In genomic region chr9:18606281-18606680, GRCh38 we compare ENCODE assay signal across 17 cellular contexts.
DNase-seq lines count a peak whose midpoint lies in the region; ATAC-seq and TF ChIP-seq lines count a peak whose summit lies in the region.
"Had no signal": no experiment of that assay in that cellular context is flagged by ENCODE, and none has a peak within 500 bp of the region (broad histone marks: within the 10 kb centered on the region; RNA-seq: fewer than 3 reads in every experiment).

No MANE protein-coding gene starts in this region.

- no peaks in the 10 kb centered on the region for H4K20me1 ChIP-seq in GM23338 (replicated peaks; ENCODE audit: insufficient read depth)

- H3K79me2 ChIP-seq in GM23338 (replicated peaks; ENCODE audit: insufficient read depth) = no peaks in the 10 kb centered on the region

- no peak for TF ChIP-seq POLR2A in esophagus squamous epithelium (IDR thresholded peaks at IDR 0.05)

- ATAC-seq in GM23338 = peak; percentile 52
- ATAC-seq in sciatic nerve = peak; percentile 56
- no peak for ATAC-seq in GM18520 (IDR thresholded peaks at IDR 0.05; ENCODE audit: unreplicated experiment)
- no peak for ATAC-seq in CD4-positive, alpha-beta T cell (ENCODE audit: poor library complexity)

- no peak overlapping the region; the same call in 1 of the 2 replicates for H2AFZ ChIP-seq in GM23338

- H3K27me3 Mint-ChIP-seq in GM23338 (ENCODE audit: insufficient read depth, low read depth, poor library complexity) = peaks cover 2% of the 10 kb centered on the region
- peaks cover 3% of the 10 kb centered on the region for H3K27me3 Mint-ChIP-seq in CD4-positive, alpha-beta T cell

- 49 to 69% methylated on average over 2 of the region's 2 CpGs for WGBS in esophagus squamous epithelium, 2 donors

- H3K4me3 ChIP-seq in GM23338 (no peak overlapping the region), esophagus squamous epithelium (no peak overlapping the region)

- intact Hi-C loops in esophagus squamous epithelium (cut with DNase I) (no loop called here), sciatic nerve (cut with DNase I) (no loop called here), head of caudate nucleus (cut with DNase I) (no loop called here)
- intact Hi-C loops in CD4-positive, alpha-beta T cell (cut with DNase I, micrococcal nuclease) = no loop called here

- no peaks in the 10 kb centered on the region for H3K9me2 ChIP-seq in GM23338 (ENCODE audit: insufficient read depth)

- H3K4me1 Mint-ChIP-seq in GM23338 = peaks cover 29% of the 10 kb centered on the region
- no peaks in the 10 kb centered on the region for H3K4me1 Mint-ChIP-seq in CD4-positive, alpha-beta T cell (ENCODE audit: low read depth)

- no peak overlapping the region for H3K27ac ChIP-seq in GM23338 (ENCODE audit: low read depth)
- H3K27ac ChIP-seq in esophagus squamous epithelium = peak overlapping the region in 3 of 4 donors; percentile 49 to 73 (median 70)
- no peak overlapping the region for H3K27ac ChIP-seq in CD4-positive, alpha-beta T cell (ENCODE audit: low read depth, low read length)

- POLR2A ChIA-PET in CD4-positive, alpha-beta T cell (lab: Charles Lee) = no interaction called here

- H3K36me3 ChIP-seq in GM23338 (ENCODE audit: insufficient read depth) (no peaks in the 10 kb centered on the region), esophagus squamous epithelium (no peaks in the 10 kb centered on the region)

- H3K27ac Mint-ChIP-seq in GM23338 = no peak overlapping the region
- no peak overlapping the region for H3K27ac Mint-ChIP-seq in CD4-positive, alpha-beta T cell

- peak overlapping the region; percentile 60 for H3K4me2 ChIP-seq in GM23338

- H3K9me3 ChIP-seq in esophagus squamous epithelium = peaks cover 0 to 14% (median 0%) of the 10 kb centered on the region in 3 donors
- no peaks in the 10 kb centered on the region for H3K9me3 ChIP-seq in CD4-positive, alpha-beta T cell (ENCODE audit: control insufficient read depth, low read length)

- H3K4me1 ChIP-seq in GM23338 (ENCODE audit: insufficient read depth) (peaks cover 30% of the 10 kb centered on the region), esophagus squamous epithelium (peaks cover 0 to 43% (median 16%) of the 10 kb centered on the region in 3 donors)

- TF ChIP-seq CTCF in GM23338 (conservative IDR thresholded peaks at IDR 0.05; ENCODE audit: low read depth in 2 of 2) = no peak
- TF ChIP-seq CTCF in esophagus squamous epithelium (IDR thresholded peaks at IDR 0.05) = no peak
- TF ChIP-seq CTCF in CD4-positive, alpha-beta T cell (IDR thresholded peaks at IDR 0.05) = no peak

- DNase-seq in GM23338 (ENCODE audit: low spot score) (no peak), NCI-H748 treated with DMSO at 0.1 percent for 48 hours (lab: John Stamatoyannopoulos, UW) (peak; percentile 55), esophagus squamous epithelium (lab: John Stamatoyannopoulos, UW) (no peak), sciatic nerve (ENCODE audit: low spot score) (no peak), head of caudate nucleus (no peak), nucleus accumbens (lab: John Stamatoyannopoulos, UW) (no peak)
- no peak for DNase-seq in CD4-positive, alpha-beta T cell
- DNase-seq: activated CD4-positive, alpha-beta T cell treated with anti-CD3 and anti-CD28 coated beads for 48 hours; activated naive CD4-positive, alpha-beta T cell; central memory CD4-positive, alpha-beta T cell; effector memory CD4-positive, alpha-beta T cell; GDM1; KG1; NCI-H1436; NCI-H446 treated with DMSO at 0.1 percent for 48 hours; stimulated activated CD4-positive, alpha-beta T cell treated with anti-CD3 and anti-CD28 coated beads, Interleukin-4, amount 100 ng/mL, for 4 hours had no signal

- no peaks in the 10 kb centered on the region; the same call in 1 of the 2 replicates for H3K27me3 ChIP-seq in GM23338 (ENCODE audit: insufficient read depth)
- H3K27me3 ChIP-seq in esophagus squamous epithelium = no peaks in the 10 kb centered on the region
- no peaks in the 10 kb centered on the region for H3K27me3 ChIP-seq in CD4-positive, alpha-beta T cell (ENCODE audit: control insufficient read depth, insufficient read depth, low read length)

- H3K9me3 Mint-ChIP-seq in GM23338 = peaks cover 20% of the 10 kb centered on the region
- no peaks in the 10 kb centered on the region for H3K9me3 Mint-ChIP-seq in CD4-positive, alpha-beta T cell

- no peak overlapping the region for H3K4me3 Mint-ChIP-seq in GM23338
- H3K4me3 Mint-ChIP-seq in CD4-positive, alpha-beta T cell = no peak overlapping the region

- no peaks in the 10 kb centered on the region for H3F3A ChIP-seq in GM23338 (replicated peaks; ENCODE audit: low read depth)

- H3K36me3 Mint-ChIP-seq in GM23338 (ENCODE audit: low read depth) = peaks cover 15% of the 10 kb centered on the region; the same call in 2 of the 3 replicates
- no peaks in the 10 kb centered on the region for H3K36me3 Mint-ChIP-seq in CD4-positive, alpha-beta T cell (ENCODE audit: low read depth)

- CTCF ChIA-PET in CD4-positive, alpha-beta T cell (lab: Charles Lee) = no interaction called here

TF ChIP-seq in GM23338, 12 proteins besides CTCF, POLR2A, EP300 and RAD21:
- TF ChIP-seq ETS1 (IDR thresholded peaks at IDR 0.05) (no peak), EZH2phosphoT487 (IDR thresholded peaks at IDR 0.05; ENCODE audit: unreplicated experiment) (no peak), STAT1 (IDR thresholded peaks at IDR 0.05; ENCODE audit: unreplicated experiment) (no peak), JUNB (IDR thresholded peaks at IDR 0.05; ENCODE audit: unreplicated experiment) (no peak), CREB1 (CRISPR knock-in tag; IDR thresholded peaks at IDR 0.05; ENCODE audit: low read depth) (no peak), ZNF331 (CRISPR knock-in tag; IDR thresholded peaks at IDR 0.05; ENCODE audit: low read depth) (no peak), NANOG (IDR thresholded peaks at IDR 0.05; ENCODE audit: borderline replicate concordance) (no peak)
- TF ChIP-seq, protein P1, sequence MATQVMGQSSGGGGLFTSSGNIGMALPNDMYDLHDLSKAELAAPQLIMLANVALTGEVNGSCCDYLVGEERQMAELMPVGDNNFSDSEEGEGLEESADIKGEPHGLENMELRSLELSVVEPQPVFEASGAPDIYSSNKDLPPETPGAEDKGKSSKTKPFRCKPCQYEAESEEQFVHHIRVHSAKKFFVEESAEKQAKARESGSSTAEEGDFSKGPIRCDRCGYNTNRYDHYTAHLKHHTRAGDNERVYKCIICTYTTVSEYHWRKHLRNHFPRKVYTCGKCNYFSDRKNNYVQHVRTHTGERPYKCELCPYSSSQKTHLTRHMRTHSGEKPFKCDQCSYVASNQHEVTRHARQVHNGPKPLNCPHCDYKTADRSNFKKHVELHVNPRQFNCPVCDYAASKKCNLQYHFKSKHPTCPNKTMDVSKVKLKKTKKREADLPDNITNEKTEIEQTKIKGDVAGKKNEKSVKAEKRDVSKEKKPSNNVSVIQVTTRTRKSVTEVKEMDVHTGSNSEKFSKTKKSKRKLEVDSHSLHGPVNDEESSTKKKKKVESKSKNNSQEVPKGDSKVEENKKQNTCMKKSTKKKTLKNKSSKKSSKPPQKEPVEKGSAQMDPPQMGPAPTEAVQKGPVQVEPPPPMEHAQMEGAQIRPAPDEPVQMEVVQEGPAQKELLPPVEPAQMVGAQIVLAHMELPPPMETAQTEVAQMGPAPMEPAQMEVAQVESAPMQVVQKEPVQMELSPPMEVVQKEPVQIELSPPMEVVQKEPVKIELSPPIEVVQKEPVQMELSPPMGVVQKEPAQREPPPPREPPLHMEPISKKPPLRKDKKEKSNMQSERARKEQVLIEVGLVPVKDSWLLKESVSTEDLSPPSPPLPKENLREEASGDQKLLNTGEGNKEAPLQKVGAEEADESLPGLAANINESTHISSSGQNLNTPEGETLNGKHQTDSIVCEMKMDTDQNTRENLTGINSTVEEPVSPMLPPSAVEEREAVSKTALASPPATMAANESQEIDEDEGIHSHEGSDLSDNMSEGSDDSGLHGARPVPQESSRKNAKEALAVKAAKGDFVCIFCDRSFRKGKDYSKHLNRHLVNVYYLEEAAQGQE (IDR thresholded peaks at IDR 0.05; ENCODE audit: unreplicated experiment) = no peak
TF ChIP-seq in GM23338: peak in this region for 0.

Comparison
In these comparisons a context has a peak if more than half of its experiments do, and no peak if none do; other contexts are left out.
1. ATAC-seq: peak in GM23338 (single experiment) and sciatic nerve (single experiment); none in GM18520 (single experiment) and CD4-positive, alpha-beta T cell (single experiment).
2. H3K27ac ChIP-seq: peak in esophagus squamous epithelium (3 of 4); none in GM23338 (single experiment) and CD4-positive, alpha-beta T cell (single experiment).